8 cellular contexts compared by ENCODE assay signal in the genomic region with DNA sequence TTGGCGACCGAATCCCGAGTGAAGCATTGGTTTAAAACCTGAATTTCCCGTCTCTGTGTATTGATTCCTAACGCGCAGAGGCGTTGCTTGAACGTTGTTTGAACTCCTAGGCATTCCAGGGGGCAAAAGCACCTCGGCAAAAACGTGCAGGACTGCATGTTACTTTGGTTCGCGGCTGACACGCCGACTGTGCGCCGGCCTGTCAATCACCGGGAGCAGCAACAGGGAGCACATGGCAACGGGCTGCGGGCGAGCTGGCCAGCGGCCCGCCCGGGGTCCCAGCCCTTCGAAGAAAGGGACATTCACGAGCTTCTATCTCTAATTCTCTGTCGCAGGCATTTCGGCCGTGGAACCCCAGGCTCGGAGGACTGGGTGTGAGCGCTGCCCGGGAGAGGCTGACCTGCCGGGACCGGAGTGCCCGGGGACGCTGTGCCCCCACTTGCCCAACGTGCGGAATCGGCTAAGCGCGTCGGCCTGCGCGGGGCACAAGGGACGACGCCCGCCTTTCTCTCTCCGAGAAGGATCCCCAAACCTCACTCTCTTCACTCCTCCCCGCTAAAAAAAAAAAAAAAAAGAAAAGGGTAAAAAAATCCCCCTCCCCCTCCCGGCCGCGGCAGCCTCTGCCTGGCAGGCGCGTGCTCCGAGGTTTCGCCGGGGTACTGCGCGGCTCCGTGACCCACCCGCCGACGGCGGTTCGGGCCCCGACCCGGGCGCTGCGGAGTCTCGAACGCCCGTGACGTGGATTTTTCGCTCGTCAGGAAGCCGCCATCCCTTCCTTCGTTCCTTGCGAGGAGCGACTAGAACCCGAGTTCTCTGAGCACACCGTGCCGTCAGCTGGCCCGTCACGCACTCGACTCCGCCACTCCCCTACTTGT. TPM values are rescaled to one million over a fixed set of nuclear protein-coding genes. Genes with fewer than 3 reads are reported as not detected.
DNase-seq lines count a peak whose midpoint lies in the region; ATAC-seq and TF ChIP-seq lines count a peak whose summit lies in the region.

No MANE protein-coding gene starts in this region.

- H3K9me3 ChIP-seq in fibroblast of lung (ENCODE audit: control insufficient read depth, insufficient read depth, low read depth, low read length) (no peaks in the 10 kb centered on the region), tibial artery (no peaks in the 10 kb centered on the region)

- H3K4me1 ChIP-seq in fibroblast of lung (ENCODE audit: control insufficient read depth, extremely low read depth, insufficient read depth, low read length) (peaks cover 5% of the 10 kb centered on the region), tibial artery (peaks cover 0 to 34% (median 6%) of the 10 kb centered on the region in 4 donors)

- peaks cover 43% of the 10 kb centered on the region for H3K36me3 Mint-ChIP-seq in activated T-cell treated with anti-CD3 and anti-CD28 coated beads, Interleukin-2, amount 50 U/mL, for 24 hours (ENCODE audit: low read depth)
- peaks cover 28% of the 10 kb centered on the region for H3K36me3 Mint-ChIP-seq in nephron (ENCODE audit: low read depth)

- peaks cover 44% of the 10 kb centered on the region for H3K4me1 Mint-ChIP-seq in activated T-cell treated with anti-CD3 and anti-CD28 coated beads, Interleukin-2, amount 50 U/mL, for 24 hours (ENCODE audit: low read depth)
- H3K4me1 Mint-ChIP-seq in nephron = peaks cover 27% of the 10 kb centered on the region

- peak overlapping the region; percentile 66 for H2AFZ ChIP-seq in fibroblast of lung (ENCODE audit: low read length)

- intact Hi-C loops in tibial artery (cut with DNase I; ENCODE audit: low total_unique reads) = loop anchor here (2.0 to 10.0 kb wide), 4 partner anchors 157 to 807 kb away; no protein-coding TSS in a partner anchor

- TF ChIP-seq CTCF in fibroblast of lung (conservative IDR thresholded peaks at IDR 0.05 in 1 of 2, IDR thresholded peaks at IDR 0.05 in 1 of 2; ENCODE audit: low read depth in 1 of 2, low read length in 2 of 2) = no peak
- TF ChIP-seq CTCF in nephron (IDR thresholded peaks at IDR 0.05; ENCODE audit: unreplicated experiment in 3 of 3) = no peak
- TF ChIP-seq CTCF in tibial artery (IDR thresholded peaks at IDR 0.05) = no peak

- H3K9me3 Mint-ChIP-seq in activated T-cell treated with anti-CD3 and anti-CD28 coated beads, Interleukin-2, amount 50 U/mL, for 24 hours = no peaks in the 10 kb centered on the region
- H3K9me3 Mint-ChIP-seq in nephron = no peaks in the 10 kb centered on the region

- H3K27me3 ChIP-seq in fibroblast of lung (ENCODE audit: control insufficient read depth, insufficient read depth, low read length) (no peaks in the 10 kb centered on the region), tibial artery (no peaks in the 10 kb centered on the region)

- H3K4me3 Mint-ChIP-seq in activated T-cell treated with anti-CD3 and anti-CD28 coated beads, Interleukin-2, amount 50 U/mL, for 24 hours = peak overlapping the region; percentile 87
- peak overlapping the region; percentile 84 to 96 (median 94) for H3K4me3 Mint-ChIP-seq in nephron

- H3K36me3 ChIP-seq in fibroblast of lung (ENCODE audit: control insufficient read depth, insufficient read depth, low read length) (peaks cover 4% of the 10 kb centered on the region), tibial artery (peaks cover 7 to 21% (median 11%) of the 10 kb centered on the region in 3 donors)

- no peaks in the 10 kb centered on the region for H4K20me1 ChIP-seq in fibroblast of lung (ENCODE audit: control insufficient read depth, extremely low read depth, insufficient read depth, low read length)

- peak overlapping the region; percentile 73 for H3K27ac ChIP-seq in fibroblast of lung (ENCODE audit: insufficient read depth, low read length)
- peak overlapping the region; percentile 89 for H3K27ac ChIP-seq in tibial artery

- H3K9ac ChIP-seq in fibroblast of lung (ENCODE audit: insufficient read depth, low read length) = peak overlapping the region; percentile 76

- peaks cover 26% of the 10 kb centered on the region for H3K27me3 Mint-ChIP-seq in activated T-cell treated with anti-CD3 and anti-CD28 coated beads, Interleukin-2, amount 50 U/mL, for 24 hours
- peaks cover 6% of the 10 kb centered on the region for H3K27me3 Mint-ChIP-seq in nephron (ENCODE audit: low read depth)

- H3K79me2 ChIP-seq in fibroblast of lung (ENCODE audit: control insufficient read depth, insufficient read depth, low read length) = peaks cover 56% of the 10 kb centered on the region

- DNase-seq in NCI-H2196 (lab: John Stamatoyannopoulos, UW; ENCODE audit: unreplicated experiment) (peak; percentile 11), NCI-H2196 treated with DMSO at 0.1 percent for 48 hours (lab: John Stamatoyannopoulos, UW; ENCODE audit: unreplicated experiment) (no peak), NCI-H446 treated with DMSO at 0.1 percent for 48 hours (lab: John Stamatoyannopoulos, UW) (peak; percentile 4), fibroblast of lung (ENCODE audit: low read depth in 2 of 2) (peak; percentile 42 to 45), tibial artery (peak; percentile 57 to 77)
- DNase-seq in activated T-cell treated with anti-CD3 and anti-CD28 coated beads, Interleukin-2, amount 50 U/mL, for 24 hours = peak; percentile 71

- H3K27ac Mint-ChIP-seq in activated T-cell treated with anti-CD3 and anti-CD28 coated beads, Interleukin-2, amount 50 U/mL, for 24 hours = peak overlapping the region; percentile 90
- peak overlapping the region; percentile 94 to 97 (median 95) for H3K27ac Mint-ChIP-seq in nephron

- ATAC-seq in HG03039 (IDR thresholded peaks at IDR 0.05; ENCODE audit: unreplicated experiment) = peak; percentile 1

- H3K4me3 ChIP-seq in fibroblast of lung (replicated peaks in 1 of 4; ENCODE audit: control extremely low read depth in 1 of 4, insufficient read depth in 1 of 4, low read depth in 3 of 4, low read length in 4 of 4) = peak overlapping the region; percentile 54 to 97 (median 71)
- H3K4me3 ChIP-seq in tibial artery = peak overlapping the region; percentile 89 to 93

- peak overlapping the region; percentile 61 for H3K4me2 ChIP-seq in fibroblast of lung (ENCODE audit: extremely low read depth, insufficient read depth, low read length)

RNA-seq across cellular contexts. Expression of a gene that starts 0.9 kb away (rescaled TPM):
- total RNA-seq in fibroblast of lung = 14.9 and 21.3 TPM in 2 replicates
- polyA plus RNA-seq in fibroblast of lung = 15.3 and 23.9 TPM in 2 replicates
- polyA plus RNA-seq in fibroblast of lung (2012) = 21.2 and 41.6 TPM in 2 replicates
- polyA minus RNA-seq in fibroblast of lung (ENCODE audit: low replicate concordance) = 38.5 and 59.3 TPM in 2 replicates
